Comparison of ENCODE assay signal across 21 cellular contexts in the genomic region with DNA sequence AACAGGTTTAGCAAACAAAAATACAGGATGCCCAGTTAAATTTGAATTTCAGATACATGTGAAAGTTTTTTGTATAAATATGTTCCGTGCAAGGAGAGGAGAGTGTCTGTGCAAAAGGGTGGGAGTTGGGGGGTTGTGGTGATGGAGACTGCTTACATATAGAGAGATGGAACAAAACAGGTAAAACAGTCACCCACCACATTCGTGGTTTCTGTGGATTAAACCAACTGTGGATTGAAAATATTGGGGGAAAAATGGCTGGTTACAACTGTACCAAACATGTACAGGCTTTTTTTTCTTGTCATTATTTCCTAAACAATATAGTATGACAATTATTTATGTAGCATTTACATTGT.
A peak's percentile ranks its signal among the peaks of the same experiment; 100 is the strongest.
DNase-seq lines count a peak whose midpoint lies in the region; ATAC-seq and TF ChIP-seq lines count a peak whose summit lies in the region.
"Had no signal": no experiment of that assay in that cellular context is flagged by ENCODE, and none has a peak within 500 bp of the region (broad histone marks: within the 10 kb centered on the region; RNA-seq: fewer than 3 reads in every experiment).

No MANE protein-coding gene starts in this region.

- peaks cover 23% of the 10 kb centered on the region for H3K4me1 Mint-ChIP-seq in activated T-cell treated with anti-CD3 and anti-CD28 coated beads, Interleukin-2, amount 50 U/mL, for 72 hours (ENCODE audit: low read depth)
- H3K4me1 Mint-ChIP-seq in T-helper 17 cell, result peaks cover 19% of the 10 kb centered on the region
- H3K4me1 Mint-ChIP-seq in stimulated activated naive CD8-positive, alpha-beta T cell treated with anti-CD3 and anti-CD28 coated beads, Interleukin-15, Interleukin-2, amounts not matched to agents 100 ng/mL and 50 ng/mL, for 24 hours (ENCODE audit: low read depth), result peaks cover 32% of the 10 kb centered on the region

- H3K9me3 ChIP-seq in T-helper 17 cell (ENCODE audit: control insufficient read depth, low read length, poor library complexity, severe bottlenecking) (no peaks in the 10 kb centered on the region), esophagus muscularis mucosa (peaks cover 0 to 7% (median 7%) of the 10 kb centered on the region in 4 donors)

- H3K27ac ChIP-seq in esophagus muscularis mucosa (replicated peaks in 1 of 4), result peak overlapping the region in 3 of 4 donors; percentile 9 to 21 (median 17)
- H3K27ac ChIP-seq: heart left ventricle, KMS-11, right atrium auricular region, suprapubic skin, uterus had no signal

- no peaks in the 10 kb centered on the region for H3K27me3 Mint-ChIP-seq in activated T-cell treated with anti-CD3 and anti-CD28 coated beads, Interleukin-2, amount 50 U/mL, for 72 hours (ENCODE audit: low read depth)
- peaks cover 20% of the 10 kb centered on the region for H3K27me3 Mint-ChIP-seq in T-helper 17 cell
- peaks cover 15% of the 10 kb centered on the region for H3K27me3 Mint-ChIP-seq in stimulated activated naive CD8-positive, alpha-beta T cell treated with anti-CD3 and anti-CD28 coated beads, Interleukin-15, Interleukin-2, amounts not matched to agents 100 ng/mL and 50 ng/mL, for 24 hours

- no peak for TF ChIP-seq CTCF in esophagus muscularis mucosa (IDR thresholded peaks at IDR 0.05)

- 67% methylated on average over 2 of the region's 2 CpGs for WGBS in esophagus muscularis mucosa

- no peak overlapping the region for H3K4me3 ChIP-seq in esophagus muscularis mucosa

- peak; percentile 35 to 59 for ATAC-seq in activated T-cell treated with anti-CD3 and anti-CD28 coated beads, Interleukin-2, amount 50 U/mL, for 72 hours (replicated peaks in 1 of 2)
- ATAC-seq in T-helper 17 cell, result no peak

- H3K9me3 Mint-ChIP-seq in activated T-cell treated with anti-CD3 and anti-CD28 coated beads, Interleukin-2, amount 50 U/mL, for 72 hours, result peaks cover 3 to 9% of the 10 kb centered on the region in 2 donors
- H3K9me3 Mint-ChIP-seq in stimulated activated naive CD8-positive, alpha-beta T cell treated with anti-CD3 and anti-CD28 coated beads, Interleukin-15, Interleukin-2, amounts not matched to agents 100 ng/mL and 50 ng/mL, for 24 hours, result peaks cover 9% of the 10 kb centered on the region
- H3K9me3 Mint-ChIP-seq: memory B cell had no signal

- TF ChIP-seq POLR2A in esophagus muscularis mucosa (IDR thresholded peaks at IDR 0.05; ENCODE audit: low read depth), result no peak

- H3K27me3 ChIP-seq in esophagus muscularis mucosa, result no peaks in the 10 kb centered on the region
- H3K27me3 ChIP-seq: dorsolateral prefrontal cortex, right atrium auricular region, suprapubic skin, uterus had no signal

- peaks cover 3 to 26% (median 13%) of the 10 kb centered on the region in 4 donors for H3K36me3 ChIP-seq in esophagus muscularis mucosa
- H3K36me3 ChIP-seq: HAP-1, suprapubic skin, uterus had no signal

- peak overlapping the region; percentile 20 for H3K27ac Mint-ChIP-seq in activated T-cell treated with anti-CD3 and anti-CD28 coated beads, Interleukin-2, amount 50 U/mL, for 72 hours
- peak overlapping the region; percentile 34 for H3K27ac Mint-ChIP-seq in T-helper 17 cell
- H3K27ac Mint-ChIP-seq in stimulated activated naive CD8-positive, alpha-beta T cell treated with anti-CD3 and anti-CD28 coated beads, Interleukin-15, Interleukin-2, amounts not matched to agents 100 ng/mL and 50 ng/mL, for 24 hours, result peak overlapping the region; percentile 78
- H3K27ac Mint-ChIP-seq: activated B cell treated with CpG ODN at 0.5 μM for 24 hours; CD4-positive, alpha-beta memory T cell; memory B cell had no signal

- H3K4me3 Mint-ChIP-seq in activated T-cell treated with anti-CD3 and anti-CD28 coated beads, Interleukin-2, amount 50 U/mL, for 72 hours, result peak overlapping the region; percentile 50 to 68
- H3K4me3 Mint-ChIP-seq in T-helper 17 cell, result peak overlapping the region; percentile 19
- peak overlapping the region; percentile 73 for H3K4me3 Mint-ChIP-seq in stimulated activated naive CD8-positive, alpha-beta T cell treated with anti-CD3 and anti-CD28 coated beads, Interleukin-15, Interleukin-2, amounts not matched to agents 100 ng/mL and 50 ng/mL, for 24 hours
- H3K4me3 Mint-ChIP-seq: activated B cell treated with CpG ODN at 0.5 μM for 24 hours, memory B cell had no signal

- peaks cover 3 to 5% of the 10 kb centered on the region in 2 donors for H3K36me3 Mint-ChIP-seq in activated T-cell treated with anti-CD3 and anti-CD28 coated beads, Interleukin-2, amount 50 U/mL, for 72 hours (ENCODE audit: insufficient read depth in 2 of 2)
- H3K36me3 Mint-ChIP-seq in T-helper 17 cell (ENCODE audit: low read depth), result peaks cover 2% of the 10 kb centered on the region
- peaks cover 5% of the 10 kb centered on the region for H3K36me3 Mint-ChIP-seq in stimulated activated naive CD8-positive, alpha-beta T cell treated with anti-CD3 and anti-CD28 coated beads, Interleukin-15, Interleukin-2, amounts not matched to agents 100 ng/mL and 50 ng/mL, for 24 hours (ENCODE audit: low read depth)
- H3K36me3 Mint-ChIP-seq: memory B cell had no signal

- no peak for TF ChIP-seq EP300 in esophagus muscularis mucosa (IDR thresholded peaks at IDR 0.05)

- H3K4me1 ChIP-seq in esophagus muscularis mucosa, result peaks cover 24 to 54% (median 49%) of the 10 kb centered on the region in 4 donors
- H3K4me1 ChIP-seq: uterus had no signal

- DNase-seq in activated T-cell treated with anti-CD3 and anti-CD28 coated beads, Interleukin-2, amount 50 U/mL, for 72 hours, result peak; percentile 6 to 21
- DNase-seq in activated T-cell treated with anti-CD3 and anti-CD28 coated beads for 4 hours, result no peak
- no peak for DNase-seq in T-helper 17 cell
- DNase-seq in esophagus muscularis mucosa (ENCODE audit: extremely low spot score), result no peak
- DNase-seq in cerebellar nuclear complex (lab: John Stamatoyannopoulos, UW), result no peak
- no peak for DNase-seq in NCI-H1436 (lab: John Stamatoyannopoulos, UW)
- no peak for DNase-seq in NCI-H748 treated with DMSO at 0.1 percent for 48 hours (lab: John Stamatoyannopoulos, UW)
- DNase-seq: GDM1, NCI-H187, T1000 had no signal

- intact Hi-C loops in esophagus muscularis mucosa (cut with DNase I), result no loop called here

Comparison
In these comparisons a context has a peak if more than half of its experiments do, and no peak if none do; other contexts are left out.
1. DNase-seq: peak in activated T-cell treated with anti-CD3 and anti-CD28 coated beads, Interleukin-2, amount 50 U/mL, for 72 hours (2 of 2); none in activated T-cell treated with anti-CD3 and anti-CD28 coated beads for 4 hours (single experiment), T-helper 17 cell (0 of 3), esophagus muscularis mucosa (single experiment), cerebellar nuclear complex (0 of 2), NCI-H1436 (single experiment) and NCI-H748 treated with DMSO at 0.1 percent for 48 hours (single experiment).
2. H3K27ac Mint-ChIP-seq: peak in every context shown above with its lines; median percentile 78 in stimulated activated naive CD8-positive, alpha-beta T cell treated with anti-CD3 and anti-CD28 coated beads, Interleukin-15, Interleukin-2, amounts not matched to agents 100 ng/mL and 50 ng/mL, for 24 hours; 34 in T-helper 17 cell; 20 in activated T-cell treated with anti-CD3 and anti-CD28 coated beads, Interleukin-2, amount 50 U/mL, for 72 hours.
3. H3K4me3 Mint-ChIP-seq: peak in every context shown above with its lines; median percentile 73 in stimulated activated naive CD8-positive, alpha-beta T cell treated with anti-CD3 and anti-CD28 coated beads, Interleukin-15, Interleukin-2, amounts not matched to agents 100 ng/mL and 50 ng/mL, for 24 hours; 59 in activated T-cell treated with anti-CD3 and anti-CD28 coated beads, Interleukin-2, amount 50 U/mL, for 72 hours; 19 in T-helper 17 cell.